In the genomic region with DNA sequence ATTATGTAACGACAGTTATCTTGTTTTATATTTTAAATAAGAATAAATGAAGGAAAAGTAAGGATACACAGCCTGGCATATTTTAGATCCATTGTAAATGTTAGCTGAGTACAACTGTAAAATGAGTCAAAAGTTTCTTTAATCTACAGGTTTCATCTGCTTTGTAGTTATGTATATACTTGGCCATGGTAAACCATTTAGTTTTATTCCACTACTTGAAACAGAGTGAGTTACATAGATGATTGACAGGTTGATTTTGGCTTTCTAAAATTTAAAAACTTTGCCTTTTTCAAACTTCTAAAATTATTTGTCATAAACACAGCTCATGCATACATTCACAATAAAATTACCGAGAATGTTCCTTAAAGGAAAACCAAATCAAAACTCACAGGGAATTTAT, we compare ENCODE assay signal across 34 cellular contexts.
"Had no signal": no experiment of that assay in that cellular context is flagged by ENCODE, and none has a peak within 500 bp of the region (broad histone marks: within the 10 kb centered on the region; RNA-seq: fewer than 3 reads in every experiment).

No MANE protein-coding gene starts in this region.

- DNase-seq: Karpas-422, Kasumi-1, MG63, MM.1S, MV-4-11, NCI-H1048, NCI-H1092, NCI-H1092 treated with DMSO at 0.1 percent for 48 hours, NCI-H1105, NCI-H1105 treated with DMSO at 0.1 percent for 48 hours, NCI-H1417, NCI-H1417 treated with DMSO at 0.1 percent for 48 hours, NCI-H1436, NCI-H1436 treated with DMSO at 0.1 percent for 48 hours, NCI-H146, NCI-H1694, NCI-H1694 treated with DMSO at 0.1 percent for 48 hours, NCI-H187, NCI-H187 treated with DMSO at 0.1 percent for 48 hours, NCI-H1930, NCI-H2029, NCI-H2029 treated with DMSO at 0.1 percent for 48 hours, NCI-H2081, NCI-H2081 treated with DMSO at 0.1 percent for 48 hours, NCI-H2107, NCI-H2171, NCI-H2171 treated with DMSO at 0.1 percent for 48 hours, NCI-H2227 treated with DMSO at 0.1 percent for 48 hours, NCI-H226, NCI-H345, NCI-H446, NCI-H446 treated with DMSO at 0.1 percent for 48 hours, NCI-H510A, NCI-H510A treated with DMSO at 0.1 percent for 48 hours had no signal

- H3K4me3 ChIP-seq: MG63 had no signal

- H3K27me3 ChIP-seq: MG63 had no signal

- H3K9me3 ChIP-seq: MG63 had no signal

- H3K36me3 ChIP-seq: MG63 had no signal
